In genomic region chrX:149949743-149950436, GRCh38 we compare ENCODE assay signal across 18 cellular contexts. TPM values are rescaled to one million over a fixed set of nuclear protein-coding genes. Genes with fewer than 3 reads are reported as not detected.
A peak's percentile ranks its signal among the peaks of the same experiment; 100 is the strongest.
DNase-seq lines count a peak whose midpoint lies in the region; ATAC-seq and TF ChIP-seq lines count a peak whose summit lies in the region.
"Had no signal": no experiment of that assay in that cellular context is flagged by ENCODE, and none has a peak within 500 bp of the region (broad histone marks: within the 10 kb centered on the region; RNA-seq: fewer than 3 reads in every experiment).

No MANE protein-coding gene starts in this region.

- H3K36me3 ChIP-seq in mesodermal cell (ENCODE audit: control insufficient read depth, insufficient read depth, low read length): peaks cover 22% of the 10 kb centered on the region
- peaks cover 3 to 24% of the 10 kb centered on the region in 2 donors for H3K36me3 ChIP-seq in psoas muscle (ENCODE audit: insufficient read depth in 1 of 2, low read depth in 1 of 2)
- H3K36me3 ChIP-seq: HAP-1 had no signal

- DNase-seq in AG10803 (ENCODE audit: low read depth) (peak; percentile 11), dedifferentiated amniotic fluid mesenchymal stem cell (ENCODE audit: extremely low spot score) (peak; percentile 10), psoas muscle (no peak), NCI-H510A treated with DMSO at 0.1 percent for 48 hours (lab: John Stamatoyannopoulos, UW) (no peak), foreskin melanocyte (no peak)
- DNase-seq: CD8-positive, alpha-beta memory T cell; NCI-H1436; NCI-H2029 treated with DMSO at 0.1 percent for 48 hours; NCI-H510A had no signal

- TF ChIP-seq CTCF in AG10803 (conservative IDR thresholded peaks at IDR 0.05; ENCODE audit: low read length) (no peak), psoas muscle (IDR thresholded peaks at IDR 0.05) (no peak)

- H3K9me3 ChIP-seq in mesodermal cell (ENCODE audit: control insufficient read depth, low read length) (no peaks in the 10 kb centered on the region), psoas muscle (no peaks in the 10 kb centered on the region)
- H3K9me3 ChIP-seq: BLaER1 treated with 17β-estradiol and CSF1 and Interleukin-3, amounts not matched to agents 10 nM and 100 nM; HAP-1 had no signal

- intact Hi-C loops in psoas muscle (cut with DNase I): loop anchor here (10.0 kb wide), 3 partner anchors 265 to 735 kb away; no protein-coding TSS in a partner anchor

- ATAC-seq in psoas muscle (peak; percentile 50 to 76 (median 64)), HG02678 (IDR thresholded peaks at IDR 0.05; ENCODE audit: unreplicated experiment) (no peak), HG02870 (IDR thresholded peaks at IDR 0.05; ENCODE audit: unreplicated experiment) (no peak)
- ATAC-seq: HepG2 had no signal

- peak overlapping the region; percentile 29 for H3K27ac ChIP-seq in mesodermal cell (ENCODE audit: low read depth, low read length, severe bottlenecking)
- peak overlapping the region; percentile 50 for H3K27ac ChIP-seq in psoas muscle
- H3K27ac ChIP-seq: BLaER1 treated with 17β-estradiol and CSF1 and Interleukin-3, amounts not matched to agents 10 nM and 100 nM; KMS-11 had no signal

- WGBS in mesodermal cell (ENCODE audit: insufficient coverage in 2 of 2), 2 experiments: 79 to 100% methylated on average over 1 to 4 of the region's 6 CpGs
- WGBS in psoas muscle, 3 donors: 30 to 43% (median 41%) methylated on average over 6 of the region's 6 CpGs

- H3K4me1 ChIP-seq in mesodermal cell (ENCODE audit: control insufficient read depth, insufficient read depth, low read length, poor library complexity, severe bottlenecking) (peaks cover 6% of the 10 kb centered on the region), psoas muscle (peaks cover 6% of the 10 kb centered on the region)
- H3K4me1 ChIP-seq: BLaER1 treated with 17β-estradiol and CSF1 and Interleukin-3, amounts not matched to agents 10 nM and 100 nM; HAP-1 had no signal

- no peaks in the 10 kb centered on the region for H3K27me3 ChIP-seq in psoas muscle (ENCODE audit: insufficient read depth in 3 of 3, low read length in 2 of 3)
- H3K27me3 ChIP-seq: BLaER1 treated with 17β-estradiol and CSF1 and Interleukin-3, amounts not matched to agents 10 nM and 100 nM had no signal

- H3K4me3 ChIP-seq in AG10803 (ENCODE audit: low read length): no peak overlapping the region
- no peak overlapping the region for H3K4me3 ChIP-seq in mesodermal cell (ENCODE audit: extremely low read depth, insufficient read depth, low read length, poor library complexity, severe bottlenecking)
- H3K4me3 ChIP-seq in psoas muscle: no peak overlapping the region
- H3K4me3 ChIP-seq: BLaER1 treated with 17β-estradiol and CSF1 and Interleukin-3, amounts not matched to agents 10 nM and 100 nM; HAP-1 had no signal

RNA-seq across cellular contexts. Expression of gene EOLA2, which starts 11.6 kb away (rescaled TPM):
- 35.0 TPM for polyA plus RNA-seq in mesodermal cell (2013, experiment 1 of 2)
- polyA plus RNA-seq in mesodermal cell (2013, experiment 2 of 2): 30.8 TPM
- total RNA-seq in psoas muscle: 10 to 100 TPM; 13.1 to 20.5 (median 15.5) TPM
- 10 to 100 TPM; 13.7 to 33.7 (median 25.2) TPM for polyA plus RNA-seq in psoas muscle

RNA-seq across cellular contexts. Expression of gene HSFX4, which starts 20.5 kb away (rescaled TPM):
- polyA plus RNA-seq in mesodermal cell (2013, experiment 1 of 2): not detected
- polyA plus RNA-seq in mesodermal cell (2013, experiment 2 of 2): not detected
- not detected for total RNA-seq in psoas muscle
- polyA plus RNA-seq in psoas muscle: under 1 TPM in 1 of 3 donors, not detected in 2; 0.08 TPM
- total RNA-seq: A172; CD8-positive, alpha-beta memory T cell; HepG2; M059J had no signal
- polyA plus RNA-seq: CD8-positive, alpha-beta memory T cell; HepG2 had no signal

Comparison
In these comparisons a context has a peak if more than half of its experiments do, and no peak if none do; other contexts are left out.
1. DNase-seq: peak in AG10803 (single experiment) and dedifferentiated amniotic fluid mesenchymal stem cell (single experiment); none in psoas muscle (0 of 2), NCI-H510A treated with DMSO at 0.1 percent for 48 hours (single experiment) and foreskin melanocyte (single experiment).
2. ATAC-seq: peak in psoas muscle (4 of 4); none in HG02678 (single experiment) and HG02870 (single experiment).